17 cellular contexts compared by ENCODE assay signal in genomic region chr10:128060341-128060851, GRCh38.
DNase-seq lines count a peak whose midpoint lies in the region; ATAC-seq, FAIRE-seq and TF ChIP-seq lines count a peak whose summit lies in the region.
"Had no signal": no experiment of that assay in that cellular context is flagged by ENCODE, and none has a peak within 500 bp of the region (broad histone marks: within the 10 kb centered on the region; RNA-seq: fewer than 3 reads in every experiment).

No MANE protein-coding gene starts in this region.

- no peaks in the 10 kb centered on the region for H4K20me1 ChIP-seq in GM23338 (replicated peaks; ENCODE audit: insufficient read depth)

- H3K9me3 ChIP-seq in neutrophil (no peaks in the 10 kb centered on the region), HAP-1 (no peaks in the 10 kb centered on the region)
- H3K9me3 ChIP-seq: stomach, uterus had no signal

- H3K27ac Mint-ChIP-seq in CD14-positive monocyte (peak overlapping the region; percentile 54 to 100 (median 74)), GM23338 (peak overlapping the region; percentile 4; the same call in 1 of the 2 replicates), glutamatergic neuron (ENCODE audit: unreplicated experiment) (no peak overlapping the region)
- peak overlapping the region; percentile 86 for H3K27ac Mint-ChIP-seq in dendritic cell treated with granulocyte-macrophage colony-stimulating factor and Interleukin-4, amounts not matched to agents 40 ng/mL and 50 ng/mL, for 4 days
- H3K27ac Mint-ChIP-seq: mesothelial cell of epicardium had no signal

- peak overlapping the region in 1 of 2 donors; percentile 46 for H3K4me3 Mint-ChIP-seq in CD14-positive monocyte
- no peak overlapping the region for H3K4me3 Mint-ChIP-seq in GM23338
- H3K4me3 Mint-ChIP-seq in dendritic cell treated with granulocyte-macrophage colony-stimulating factor and Interleukin-4, amounts not matched to agents 40 ng/mL and 50 ng/mL, for 4 days = peak overlapping the region; percentile 55
- H3K4me3 Mint-ChIP-seq in glutamatergic neuron (ENCODE audit: unreplicated experiment) = no peak overlapping the region
- H3K4me3 Mint-ChIP-seq: mesothelial cell of epicardium had no signal

- H3K4me1 ChIP-seq in GM23338 (ENCODE audit: insufficient read depth) (peaks cover 15% of the 10 kb centered on the region), neutrophil (ENCODE audit: control insufficient read depth in 1 of 2, insufficient read depth in 1 of 2, low read depth in 1 of 2, low read length in 1 of 2) (peaks cover 92 to 97% of the 10 kb centered on the region in 2 experiments), HAP-1 (no peaks in the 10 kb centered on the region)
- H3K4me1 ChIP-seq: uterus had no signal

- H3K4me2 ChIP-seq in GM23338 = no peak overlapping the region

- intact Hi-C loops in CD14-positive monocyte (cut with micrococcal nuclease) = loop anchor here in 1 of 2 donors (5.0 kb wide), 1 partner anchor 83 kb away; no protein-coding TSS in a partner anchor
- intact Hi-C loops in dendritic cell treated with granulocyte-macrophage colony-stimulating factor and Interleukin-4, amounts not matched to agents 40 ng/mL and 50 ng/mL, for 4 days (cut with micrococcal nuclease) = no loop called here

- H3K36me3 ChIP-seq in GM23338 (ENCODE audit: insufficient read depth) (no peaks in the 10 kb centered on the region), neutrophil (peaks cover 99% of the 10 kb centered on the region), HAP-1 (replicated peaks) (no peaks in the 10 kb centered on the region)
- H3K36me3 ChIP-seq: uterus had no signal

- no peak for ATAC-seq in GM23338

- in situ Hi-C loops in HAP-1 (cut with MboI; ENCODE audit: low sequenced_read_pairs) = loop anchor here (10.0 kb wide), 1 partner anchor 346 kb away; no protein-coding TSS in a partner anchor

- FAIRE-seq in H54 (lab: Jason Lieb, UNC) = no peak
- FAIRE-seq: D721Med had no signal

- H3K27ac ChIP-seq in GM23338 (ENCODE audit: low read depth) = no peak overlapping the region
- H3K27ac ChIP-seq in neutrophil = peak overlapping the region; percentile 98
- H3K27ac ChIP-seq: stomach, uterus had no signal

- H3K36me3 Mint-ChIP-seq in CD14-positive monocyte (peaks cover 84 to 94% of the 10 kb centered on the region in 2 donors), GM23338 (ENCODE audit: low read depth) (no peaks in the 10 kb centered on the region), glutamatergic neuron (ENCODE audit: unreplicated experiment) (no peaks in the 10 kb centered on the region)
- H3K36me3 Mint-ChIP-seq in dendritic cell treated with granulocyte-macrophage colony-stimulating factor and Interleukin-4, amounts not matched to agents 40 ng/mL and 50 ng/mL, for 4 days (ENCODE audit: low read depth) = peaks cover 100% of the 10 kb centered on the region
- H3K36me3 Mint-ChIP-seq: mesothelial cell of epicardium had no signal

- peaks cover 0 to 12% (median 2%) of the 10 kb centered on the region in 3 donors for H3K27me3 Mint-ChIP-seq in CD14-positive monocyte (ENCODE audit: low read depth in 3 of 3)
- H3K27me3 Mint-ChIP-seq in GM23338 (ENCODE audit: insufficient read depth, low read depth, poor library complexity) = peaks cover 10% of the 10 kb centered on the region
- H3K27me3 Mint-ChIP-seq in dendritic cell treated with granulocyte-macrophage colony-stimulating factor and Interleukin-4, amounts not matched to agents 40 ng/mL and 50 ng/mL, for 4 days = no peaks in the 10 kb centered on the region
- H3K27me3 Mint-ChIP-seq in glutamatergic neuron (ENCODE audit: unreplicated experiment) = peaks cover 10% of the 10 kb centered on the region

- no peak overlapping the region for H2AFZ ChIP-seq in GM23338

- H3K4me1 Mint-ChIP-seq in CD14-positive monocyte (peaks cover 95% of the 10 kb centered on the region), GM23338 (peaks cover 31% of the 10 kb centered on the region), glutamatergic neuron (ENCODE audit: low read depth, unreplicated experiment) (peaks cover 15% of the 10 kb centered on the region)
- peaks cover 98% of the 10 kb centered on the region for H3K4me1 Mint-ChIP-seq in dendritic cell treated with granulocyte-macrophage colony-stimulating factor and Interleukin-4, amounts not matched to agents 40 ng/mL and 50 ng/mL, for 4 days (ENCODE audit: low read depth)

- H3F3A ChIP-seq in GM23338 (replicated peaks; ENCODE audit: low read depth) = no peaks in the 10 kb centered on the region

- H3K4me3 ChIP-seq in GM23338 (no peak overlapping the region), neutrophil (ENCODE audit: low read depth in 1 of 2, low read length in 1 of 2) (no peak overlapping the region), HAP-1 (no peak overlapping the region)
- H3K4me3 ChIP-seq: stomach, uterus had no signal

- H3K9me3 Mint-ChIP-seq in CD14-positive monocyte (peaks cover 0 to 2% (median 0%) of the 10 kb centered on the region in 7 donors), GM23338 (no peaks in the 10 kb centered on the region), glutamatergic neuron (ENCODE audit: unreplicated experiment) (no peaks in the 10 kb centered on the region)
- H3K9me3 Mint-ChIP-seq in dendritic cell treated with granulocyte-macrophage colony-stimulating factor and Interleukin-4, amounts not matched to agents 40 ng/mL and 50 ng/mL, for 4 days = no peaks in the 10 kb centered on the region
- H3K9me3 Mint-ChIP-seq: mesothelial cell of epicardium had no signal

- no peaks in the 10 kb centered on the region for H3K79me2 ChIP-seq in GM23338 (replicated peaks; ENCODE audit: insufficient read depth)

- no peaks in the 10 kb centered on the region for H3K27me3 ChIP-seq in GM23338 (ENCODE audit: insufficient read depth)
- no peaks in the 10 kb centered on the region for H3K27me3 ChIP-seq in neutrophil
- no peaks in the 10 kb centered on the region for H3K27me3 ChIP-seq in HAP-1 (ENCODE audit: low read depth)
- H3K27me3 ChIP-seq: stomach, uterus had no signal

- DNase-seq in CD14-positive monocyte (ENCODE audit: low spot score) (no peak), GM23338 (ENCODE audit: low spot score) (no peak), HAP-1 (ENCODE audit: low spot score in 2 of 2) (no peak), glutamatergic neuron (no peak), H54 (ENCODE audit: insufficient read length, low spot score) (no peak)
- DNase-seq: activated CD8-positive, alpha-beta memory T cell treated with anti-CD3 and anti-CD28 coated beads for 24 hours; cortex of kidney; foreskin fibroblast; NCI-H187 treated with DMSO at 0.1 percent for 48 hours; NCI-H510A; Right ventricle myocardium superior; stomach; uterus had no signal

- TF ChIP-seq CTCF in CD14-positive monocyte (IDR thresholded peaks at IDR 0.05) (no peak), GM23338 (conservative IDR thresholded peaks at IDR 0.05; ENCODE audit: low read depth in 2 of 2) (no peak), neutrophil (IDR thresholded peaks at IDR 0.05) (no peak), glutamatergic neuron (IDR thresholded peaks at IDR 0.05; ENCODE audit: partially characterized antibody, unreplicated experiment) (no peak)

- no peaks in the 10 kb centered on the region for H3K9me2 ChIP-seq in GM23338 (ENCODE audit: insufficient read depth)

- no peak for TF ChIP-seq POLR2A in H54 (IDR thresholded peaks at IDR 0.05; ENCODE audit: low read depth, low read length)

TF ChIP-seq in GM23338, 12 proteins besides CTCF, POLR2A, EP300 and RAD21 (continues in another document):
- TF ChIP-seq JUNB (IDR thresholded peaks at IDR 0.05; ENCODE audit: unreplicated experiment) = no peak
- TF ChIP-seq ZNF331 (CRISPR knock-in tag; IDR thresholded peaks at IDR 0.05; ENCODE audit: low read depth) = no peak
